Comparison of ENCODE assay signal across 22 cellular contexts in genomic region chr5:112931473-112931872, GRCh38. TPM values are rescaled to one million over a fixed set of nuclear protein-coding genes. Genes with fewer than 3 reads are reported as not detected.
DNase-seq lines count a peak whose midpoint lies in the region; ATAC-seq, FAIRE-seq and TF ChIP-seq lines count a peak whose summit lies in the region.
"Had no signal": no experiment of that assay in that cellular context is flagged by ENCODE, and none has a peak within 500 bp of the region (broad histone marks: within the 10 kb centered on the region; RNA-seq: fewer than 3 reads in every experiment).

No MANE protein-coding gene starts in this region.

- DNase-seq in NCI-H2227 (lab: John Stamatoyannopoulos, UW; ENCODE audit: unreplicated experiment): peak; percentile 1
- no peak for DNase-seq in NCI-H2227 treated with DMSO at 0.1 percent for 48 hours (lab: John Stamatoyannopoulos, UW)
- no peak for DNase-seq in glutamatergic neuron
- DNase-seq in HepG2 (ENCODE audit: low spot score): no peak
- no peak for DNase-seq in HAP-1 (ENCODE audit: low spot score in 2 of 2)
- DNase-seq: activated naive CD4-positive, alpha-beta T cell treated with Interleukin-2 at 50 U/mL for 16 hours; CD4-positive, alpha-beta T cell; HCEC 1CT; hippocampal formation; IMR-90; NCI-H1105; small intestine; stimulated activated naive B cell treated with anti-CD40 and anti-IgM and Interleukin-4, amounts not matched to agents 10 μg/mL and 1 μg/mL and 100 μg/mL, for 72 hours; SW 1271; transverse colon had no signal

- 75% methylated on average over 2 of the region's 2 CpGs for WGBS in HepG2 (ENCODE audit: low lambda C conversion rate)

- H3K4me2 ChIP-seq in SU-DHL-6 (ENCODE audit: low read depth, low read length, poor library complexity, severe bottlenecking) (no peak overlapping the region), HepG2 (ENCODE audit: low read depth, low read length) (no peak overlapping the region)

- no peak for FAIRE-seq in HepG2 (lab: Jason Lieb, UNC)
- FAIRE-seq: small intestine had no signal

- H3K79me2 ChIP-seq in SU-DHL-6 (ENCODE audit: insufficient read depth, low read length) (no peaks in the 10 kb centered on the region), HepG2 (ENCODE audit: insufficient read depth, low read length) (no peaks in the 10 kb centered on the region)
- H3K79me2 ChIP-seq: parathyroid adenoma had no signal

- no peak for TF ChIP-seq EP300 in HepG2 (IDR thresholded peaks at IDR 0.05; ENCODE audit: low read depth in 2 of 2, low read length in 2 of 2)
- no peak for TF ChIP-seq EP300 in HepG2 (CRISPR knock-in tag; IDR thresholded peaks at IDR 0.05; ENCODE audit: borderline replicate concordance)

- H3K9me3 ChIP-seq in HEK293 (ENCODE audit: control insufficient read depth, insufficient read depth, low read depth, low read length): no peaks in the 10 kb centered on the region
- no peaks in the 10 kb centered on the region for H3K9me3 ChIP-seq in SU-DHL-6 (ENCODE audit: insufficient read depth, low read length)
- no peaks in the 10 kb centered on the region for H3K9me3 ChIP-seq in HepG2 (ENCODE audit: low read length)
- no peaks in the 10 kb centered on the region for H3K9me3 ChIP-seq in HAP-1
- H3K9me3 ChIP-seq: transverse colon had no signal

- H3K27ac ChIP-seq in HEK293 (ENCODE audit: extremely low read depth, low read depth, low read length) (no peak overlapping the region), SU-DHL-6 (ENCODE audit: low read depth, low read length) (peak overlapping the region; percentile 93), HepG2 (ENCODE audit: extremely low read length, insufficient read depth, low read length) (no peak overlapping the region)
- H3K27ac ChIP-seq: 22Rv1, parathyroid adenoma, transverse colon had no signal

- CTCF ChIA-PET in HEK293 (lab: Yijun Ruan, JAX) (no interaction called here), HepG2 (lab: Yijun Ruan, JAX; ENCODE audit: low intra/inter-chr PET ratio, low total read pairs) (no interaction called here)

- H3K27ac Mint-ChIP-seq in glutamatergic neuron (ENCODE audit: unreplicated experiment): peak overlapping the region; percentile 80
- H3K27ac Mint-ChIP-seq: brain; CD4-positive, alpha-beta T cell had no signal

- no peak for TF ChIP-seq POLR2A in HepG2 (IDR thresholded peaks at IDR 0.05; ENCODE audit: insufficient read depth in 1 of 2, low read depth in 2 of 2, low read length in 2 of 2)

- H3K9ac ChIP-seq in SU-DHL-6 (ENCODE audit: low read length) (no peak overlapping the region), HepG2 (ENCODE audit: insufficient read depth, low read depth, low read length) (no peak overlapping the region)
- H3K9ac ChIP-seq: parathyroid adenoma had no signal

- H4K20me1 ChIP-seq in SU-DHL-6 (ENCODE audit: low read depth, low read length) (no peaks in the 10 kb centered on the region), HepG2 (ENCODE audit: insufficient read depth, low read length) (no peaks in the 10 kb centered on the region)

- H3K36me3 Mint-ChIP-seq in glutamatergic neuron (ENCODE audit: unreplicated experiment): no peaks in the 10 kb centered on the region
- H3K36me3 Mint-ChIP-seq: brain had no signal

- H2AFZ ChIP-seq in SU-DHL-6 (ENCODE audit: low read depth, low read length, severe bottlenecking) (no peak overlapping the region), HepG2 (ENCODE audit: low read length) (no peak overlapping the region)
- H2AFZ ChIP-seq: parathyroid adenoma had no signal

- no peak for ATAC-seq in HepG2
- no peak for ATAC-seq in GM21447 (IDR thresholded peaks at IDR 0.05; ENCODE audit: unreplicated experiment)
- ATAC-seq: esophagus mucosa; stimulated activated naive B cell treated with anti-CD40 and anti-IgM and Interleukin-4, amounts not matched to agents 10 μg/mL and 1 μg/mL and 100 μg/mL, for 72 hours had no signal

- H3K9me3 Mint-ChIP-seq in glutamatergic neuron (ENCODE audit: unreplicated experiment): no peaks in the 10 kb centered on the region
- H3K9me3 Mint-ChIP-seq: brain; CD4-positive, alpha-beta T cell had no signal

- TF ChIP-seq CTCF in HEK293 (tag by site-specific recombination; IDR thresholded peaks at IDR 0.05) (no peak), SU-DHL-6 (IDR thresholded peaks at IDR 0.05; ENCODE audit: insufficient read depth, low read length, poor library complexity, severe bottlenecking) (no peak), glutamatergic neuron (IDR thresholded peaks at IDR 0.05; ENCODE audit: partially characterized antibody, unreplicated experiment) (no peak), HepG2 (CRISPR knock-in tag; IDR thresholded peaks at IDR 0.05) (no peak)

- POLR2A ChIA-PET in HEK293 (lab: Yijun Ruan, JAX): interaction anchor here (0.8 to 1.4 kb wide), 4 partner anchors 8 to 70 kb away, joined by 3 to 7 read pairs (median 4); partner anchors contain the start of genes DCP2, REEP5 and SRP19
- POLR2A ChIA-PET in HepG2 (lab: Yijun Ruan, JAX): interaction anchor here (1.0 kb wide), 2 partner anchors 18 to 29 kb away, joined by 3 read pairs; no protein-coding TSS in a partner anchor

- H3K36me3 ChIP-seq in HEK293 (ENCODE audit: control insufficient read depth in 2 of 2, insufficient read depth in 1 of 2, low read length in 2 of 2) (no peaks in the 10 kb centered on the region), SU-DHL-6 (ENCODE audit: low read length) (no peaks in the 10 kb centered on the region), HepG2 (replicated peaks in 1 of 2; ENCODE audit: control insufficient read depth in 1 of 2, insufficient read depth in 2 of 2, low read length in 2 of 2) (no peaks in the 10 kb centered on the region), HAP-1 (replicated peaks) (no peaks in the 10 kb centered on the region)
- H3K36me3 ChIP-seq: transverse colon had no signal

- in situ Hi-C loops in HepG2 (cut with HindIII; ENCODE audit: extremely low pct_ligation_motif_present, low pct_unique_long_range_greater_than_20kb) (no loop called here), HAP-1 (cut with MboI; ENCODE audit: low sequenced_read_pairs) (no loop called here)

- BruUV-seq in HepG2 (replicated peaks; lab: Mats Ljungman, UMichigan): no TSS peak

- no peaks in the 10 kb centered on the region for H3K27me3 ChIP-seq in SU-DHL-6 (ENCODE audit: low read length)
- H3K27me3 ChIP-seq in HepG2 (ENCODE audit: control insufficient read depth in 1 of 2, insufficient read depth in 2 of 2, low read length in 2 of 2): no peaks in the 10 kb centered on the region
- no peaks in the 10 kb centered on the region for H3K27me3 ChIP-seq in HAP-1 (ENCODE audit: low read depth)
- H3K27me3 ChIP-seq: transverse colon had no signal

- H3K4me3 ChIP-seq in HEK293 (ENCODE audit: low read depth, low read length) (no peak overlapping the region), SU-DHL-6 (ENCODE audit: insufficient read depth, low read length, poor library complexity, severe bottlenecking) (no peak overlapping the region), HepG2 (replicated peaks in 1 of 3; ENCODE audit: insufficient read depth in 1 of 3, low read depth in 2 of 3, low read length in 3 of 3) (no peak overlapping the region), HAP-1 (no peak overlapping the region)
- H3K4me3 ChIP-seq: transverse colon had no signal

- peaks cover 3% of the 10 kb centered on the region for H3K4me1 Mint-ChIP-seq in glutamatergic neuron (ENCODE audit: low read depth, unreplicated experiment)
- H3K4me1 Mint-ChIP-seq: brain had no signal

- H3K4me3 Mint-ChIP-seq in glutamatergic neuron (ENCODE audit: unreplicated experiment): no peak overlapping the region
- H3K4me3 Mint-ChIP-seq: brain; CD4-positive, alpha-beta T cell; stimulated activated naive B cell treated with anti-CD40 and anti-IgM and Interleukin-4, amounts not matched to agents 10 μg/mL and 1 μg/mL and 100 μg/mL, for 72 hours had no signal

- no peaks in the 10 kb centered on the region for H3K27me3 Mint-ChIP-seq in glutamatergic neuron (ENCODE audit: unreplicated experiment)
- H3K27me3 Mint-ChIP-seq: brain; CD4-positive, alpha-beta T cell; stimulated activated naive B cell treated with anti-CD40 and anti-IgM and Interleukin-4, amounts not matched to agents 10 μg/mL and 1 μg/mL and 100 μg/mL, for 72 hours had no signal

- intact Hi-C loops in HepG2 (cut with micrococcal nuclease; ENCODE audit: unreplicated experiment): no loop called here

- H3K4me1 ChIP-seq in HEK293 (ENCODE audit: control insufficient read depth, insufficient read depth, low read length): no peaks in the 10 kb centered on the region; the same call in 1 of the 2 replicates
- H3K4me1 ChIP-seq in HepG2 (ENCODE audit: insufficient read depth, low read length): no peaks in the 10 kb centered on the region
- no peaks in the 10 kb centered on the region for H3K4me1 ChIP-seq in HAP-1
- H3K4me1 ChIP-seq: parathyroid adenoma, transverse colon had no signal

- no peaks in the 10 kb centered on the region for H3K9me2 ChIP-seq in SU-DHL-6 (replicated peaks; ENCODE audit: insufficient read depth, low read length)

- TF ChIP-seq RAD21 in HepG2 (CRISPR knock-in tag; IDR thresholded peaks at IDR 0.05): no peak

- peaks cover 51% of the 10 kb centered on the region for H3F3A ChIP-seq in SU-DHL-6 (ENCODE audit: insufficient read depth)

RNA-seq across cellular contexts. Expression of gene REEP5, which starts 9.4 kb away (rescaled TPM):
- total RNA-seq in glutamatergic neuron (ENCODE audit: unreplicated experiment) (108 TPM), HepG2 (2016; rRNA removed; fragmentation: Illumina TruSeq; extraction: Trizol) (26.3 and 49.4 TPM in 2 replicates)
- total RNA-seq in HepG2 (2016; cell fraction: cytosol; rRNA removed; fragmentation: Illumina TruSeq; extraction: Trizol; ENCODE audit: low read depth): 13.4 and 19.2 TPM in 2 replicates
- 28.3 and 50.6 TPM in 2 replicates for total RNA-seq in HepG2 (2016; cell fraction: insoluble cytoplasmic fraction; rRNA removed; fragmentation: Illumina TruSeq; extraction: Trizol)
- 14.5 and 17.4 TPM in 2 replicates for total RNA-seq in HepG2 (2016; cell fraction: membrane; rRNA removed; fragmentation: Illumina TruSeq; extraction: Trizol)
- total RNA-seq in HepG2 (2016; cell fraction: nucleus; rRNA removed; fragmentation: Illumina TruSeq; extraction: Trizol): 39.0 and 46.8 TPM in 2 replicates
- 217 and 239 TPM in 2 replicates for polyA plus RNA-seq in HepG2 (2011; rRNA removed)
- polyA plus RNA-seq in HepG2 (2011; cell fraction: cytosol; rRNA removed): 109 and 117 TPM in 2 replicates
- polyA plus RNA-seq in HepG2 (2011; cell fraction: nucleus; rRNA removed): 33.6 and 41.1 TPM in 2 replicates
- polyA plus RNA-seq in HepG2 (2012): 46.8 and 51.5 TPM in 2 replicates
- 28.6 and 31.5 TPM in 2 replicates for polyA plus RNA-seq in HepG2 (2016; cell fraction: cytosol; fragmentation: Illumina TruSeq; extraction: Trizol; ENCODE audit: low read depth)
- polyA plus RNA-seq in HepG2 (2016; cell fraction: insoluble cytoplasmic fraction; fragmentation: Illumina TruSeq; extraction: Trizol; ENCODE audit: low read depth): 50.0 and 51.6 TPM in 2 replicates
- polyA plus RNA-seq in HepG2 (2016; cell fraction: membrane; fragmentation: Illumina TruSeq; extraction: Trizol; ENCODE audit: low read depth): 18.4 and 23.4 TPM in 2 replicates
- 95.9 and 120 TPM in 2 replicates for polyA plus RNA-seq in HepG2 (2016; cell fraction: nucleus; fragmentation: Illumina TruSeq; extraction: Trizol; ENCODE audit: insufficient read depth, low read depth)
- 214 and 312 TPM in 2 replicates for polyA minus RNA-seq in HepG2 (2011; rRNA and poly(A)+ RNA removed; ENCODE audit: low replicate concordance)
- 57.0 and 58.9 TPM in 2 replicates for polyA minus RNA-seq in HepG2 (2011; cell fraction: cytosol; rRNA and poly(A)+ RNA removed)
- 27.4 and 38.7 TPM in 2 replicates for polyA minus RNA-seq in HepG2 (2011; cell fraction: nucleus; rRNA and poly(A)+ RNA removed)

RNA-seq across cellular contexts. Expression of gene DCP2, which starts 45.1 kb away (rescaled TPM):
- 117 TPM for total RNA-seq in glutamatergic neuron (ENCODE audit: unreplicated experiment)
- total RNA-seq in HepG2 (2016; rRNA removed; fragmentation: Illumina TruSeq; extraction: Trizol): 63.4 and 113 TPM in 2 replicates
- total RNA-seq in HepG2 (2016; cell fraction: cytosol; rRNA removed; fragmentation: Illumina TruSeq; extraction: Trizol; ENCODE audit: low read depth): 96.6 and 97.4 TPM in 2 replicates
- 57.4 and 102 TPM in 2 replicates for total RNA-seq in HepG2 (2016; cell fraction: insoluble cytoplasmic fraction; rRNA removed; fragmentation: Illumina TruSeq; extraction: Trizol)
- total RNA-seq in HepG2 (2016; cell fraction: membrane; rRNA removed; fragmentation: Illumina TruSeq; extraction: Trizol): 46.7 and 55.6 TPM in 2 replicates
- total RNA-seq in HepG2 (2016; cell fraction: nucleus; rRNA removed; fragmentation: Illumina TruSeq; extraction: Trizol): 59.7 and 65.2 TPM in 2 replicates
- polyA plus RNA-seq in HepG2 (2011; rRNA removed): 11.3 and 16.2 TPM in 2 replicates
- polyA plus RNA-seq in HepG2 (2011; cell fraction: cytosol; rRNA removed): 13.0 and 14.0 TPM in 2 replicates
- polyA plus RNA-seq in HepG2 (2011; cell fraction: nucleus; rRNA removed): 13.5 and 15.6 TPM in 2 replicates
- 15.9 and 20.6 TPM in 2 replicates for polyA plus RNA-seq in HepG2 (2012)
- polyA plus RNA-seq in HepG2 (2016; cell fraction: cytosol; fragmentation: Illumina TruSeq; extraction: Trizol; ENCODE audit: low read depth): 16.9 and 24.8 TPM in 2 replicates
- 28.8 and 30.9 TPM in 2 replicates for polyA plus RNA-seq in HepG2 (2016; cell fraction: insoluble cytoplasmic fraction; fragmentation: Illumina TruSeq; extraction: Trizol; ENCODE audit: low read depth)
- 20.7 and 23.8 TPM in 2 replicates for polyA plus RNA-seq in HepG2 (2016; cell fraction: membrane; fragmentation: Illumina TruSeq; extraction: Trizol; ENCODE audit: low read depth)
- 25.5 and 28.7 TPM in 2 replicates for polyA plus RNA-seq in HepG2 (2016; cell fraction: nucleus; fragmentation: Illumina TruSeq; extraction: Trizol; ENCODE audit: insufficient read depth, low read depth)
- polyA minus RNA-seq in HepG2 (2011; rRNA and poly(A)+ RNA removed; ENCODE audit: low replicate concordance): 20.3 and 55.5 TPM in 2 replicates
- polyA minus RNA-seq in HepG2 (2011; cell fraction: cytosol; rRNA and poly(A)+ RNA removed): 15.7 and 21.4 TPM in 2 replicates
- 69.1 and 82.4 TPM in 2 replicates for polyA minus RNA-seq in HepG2 (2011; cell fraction: nucleus; rRNA and poly(A)+ RNA removed)
